25 cellular contexts compared by ENCODE assay signal in the genomic region with DNA sequence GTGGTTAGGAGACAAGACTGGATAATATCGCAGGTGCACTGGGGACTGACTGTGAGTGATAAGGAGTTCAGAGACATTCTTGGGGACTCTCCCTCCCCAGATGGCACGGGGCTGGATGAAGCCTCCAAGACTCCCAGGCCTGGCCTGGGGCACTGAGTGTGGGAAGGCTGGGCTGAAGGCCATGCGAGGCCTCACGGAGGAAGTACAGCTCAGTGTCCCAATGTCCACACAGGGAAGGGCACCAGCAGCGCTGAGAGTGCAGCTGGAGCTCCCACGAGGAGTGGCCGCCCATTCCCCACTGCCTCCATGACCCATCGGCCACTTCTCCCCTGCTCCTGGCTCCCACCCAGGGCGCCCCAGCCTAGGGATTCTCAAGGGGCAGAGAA. TPM values are rescaled to one million over a fixed set of nuclear protein-coding genes. Genes with fewer than 3 reads are reported as not detected.
A peak's percentile ranks its signal among the peaks of the same experiment; 100 is the strongest.
DNase-seq lines count a peak whose midpoint lies in the region; ATAC-seq and TF ChIP-seq lines count a peak whose summit lies in the region.
"Had no signal": no experiment of that assay in that cellular context is flagged by ENCODE, and none has a peak within 500 bp of the region (broad histone marks: within the 10 kb centered on the region; RNA-seq: fewer than 3 reads in every experiment).

No MANE protein-coding gene starts in this region.

- H3K4me1 ChIP-seq in Caco-2: peaks cover 22% of the 10 kb centered on the region
- H3K4me1 ChIP-seq in adipocyte (ENCODE audit: control insufficient read depth, insufficient read depth, low read length): peaks cover 16% of the 10 kb centered on the region
- H3K4me1 ChIP-seq in osteoblast (ENCODE audit: insufficient read depth, low read length): peaks cover 16% of the 10 kb centered on the region
- H3K4me1 ChIP-seq: body of pancreas, left ventricle myocardium inferior, neural progenitor cell, spleen had no signal

- H3K27ac ChIP-seq in osteoblast (ENCODE audit: low read depth, low read length) (peak overlapping the region; percentile 71), caudate nucleus (ENCODE audit: low read depth, low read length) (no peak overlapping the region)
- H3K27ac ChIP-seq: body of pancreas, coronary artery, left ventricle myocardium inferior, neural progenitor cell, spleen had no signal

- no peak overlapping the region for H3K4me3 ChIP-seq in Caco-2 (ENCODE audit: low read depth, low read length)
- H3K4me3 ChIP-seq in adipocyte (ENCODE audit: low read length): no peak overlapping the region
- no peak overlapping the region for H3K4me3 ChIP-seq in osteoblast (ENCODE audit: insufficient read depth, low read length)
- H3K4me3 ChIP-seq: body of pancreas, coronary artery, HAP-1, left ventricle myocardium inferior, mucosa of descending colon, neural progenitor cell, spleen had no signal

- H3K9me3 ChIP-seq in Caco-2: no peaks in the 10 kb centered on the region
- H3K9me3 ChIP-seq in adipocyte (ENCODE audit: control insufficient read depth, low read length): no peaks in the 10 kb centered on the region
- H3K9me3 ChIP-seq in osteoblast (ENCODE audit: low read depth, low read length): no peaks in the 10 kb centered on the region
- H3K9me3 ChIP-seq: body of pancreas, HAP-1, left ventricle myocardium inferior, mucosa of descending colon, spleen had no signal

- H3K36me3 ChIP-seq in Caco-2 (ENCODE audit: control insufficient read depth, insufficient read depth, low read length): no peaks in the 10 kb centered on the region
- no peaks in the 10 kb centered on the region for H3K36me3 ChIP-seq in adipocyte (ENCODE audit: control insufficient read depth, insufficient read depth, low read length, severe bottlenecking)
- no peaks in the 10 kb centered on the region for H3K36me3 ChIP-seq in osteoblast (ENCODE audit: insufficient read depth, low read length)
- H3K36me3 ChIP-seq: HAP-1, left ventricle myocardium inferior, neural progenitor cell, spleen had no signal

- no TSS peak for BruUV-seq in Caco-2 (replicated peaks; lab: Mats Ljungman, UMichigan)

- CTCF ChIA-PET in Caco-2 (lab: Charles Lee): interaction anchor here (1.3 to 1.6 kb wide), 2 partner anchors 67 to 89 kb away, joined by 3 to 5 read pairs; a partner anchor contains a TSS
- CTCF ChIA-PET in activated CD8-positive, alpha-beta T cell treated with anti-CD3 and anti-CD28 coated beads, Interleukin-2, amount 10 ng/mL, durations not matched to agents 7 days and 5 days (lab: Charles Lee): no interaction called here

- TF ChIP-seq CTCF in Caco-2 (IDR thresholded peaks at IDR 0.05; ENCODE audit: insufficient read depth in 1 of 2, low read depth in 1 of 2, low read length in 1 of 2, severe bottlenecking in 1 of 2, unreplicated experiment in 1 of 2) (no peak), HFFc6 (IDR thresholded peaks at IDR 0.05) (no peak), osteoblast (IDR thresholded peaks at IDR 0.05; ENCODE audit: extremely low read depth, low read depth, low read length) (no peak)

- intact Hi-C loops in Caco-2 (cut with micrococcal nuclease; ENCODE audit: unreplicated experiment): no loop called here

- no peak overlapping the region for H3K4me3 Mint-ChIP-seq in Caco-2 (ENCODE audit: unreplicated experiment)
- H3K4me3 Mint-ChIP-seq in HFFc6: peak overlapping the region; percentile 45; the same call in 1 of the 2 replicates
- H3K4me3 Mint-ChIP-seq in activated CD8-positive, alpha-beta T cell treated with anti-CD3 and anti-CD28 coated beads, Interleukin-2, amount 10 ng/mL, durations not matched to agents 7 days and 5 days: no peak overlapping the region
- H3K4me3 Mint-ChIP-seq: activated naive CD8-positive, alpha-beta T cell treated with anti-CD3 and anti-CD28 coated beads, Interleukin-2, amount 10 ng/mL, durations not matched to agents 7 days and 5 days; CD4-positive, CD25-positive, alpha-beta regulatory T cell; neural progenitor cell had no signal

- H3K27me3 ChIP-seq in Caco-2 (replicated peaks; ENCODE audit: control insufficient read depth, insufficient read depth, low read length) (no peaks in the 10 kb centered on the region), adipocyte (replicated peaks; ENCODE audit: control insufficient read depth, insufficient read depth, low read length) (peaks cover 5% of the 10 kb centered on the region), osteoblast (ENCODE audit: insufficient read depth, low read length) (no peaks in the 10 kb centered on the region)
- H3K27me3 ChIP-seq: body of pancreas, neural progenitor cell had no signal

- no peak overlapping the region for H2AFZ ChIP-seq in osteoblast (ENCODE audit: low read length)
- H2AFZ ChIP-seq: neural progenitor cell had no signal

- H3K4me1 Mint-ChIP-seq in Caco-2 (ENCODE audit: low read depth, unreplicated experiment) (peaks cover 28% of the 10 kb centered on the region), HFFc6 (ENCODE audit: low read depth) (peaks cover 29% of the 10 kb centered on the region)
- H3K4me1 Mint-ChIP-seq in activated CD8-positive, alpha-beta T cell treated with anti-CD3 and anti-CD28 coated beads, Interleukin-2, amount 10 ng/mL, durations not matched to agents 7 days and 5 days (ENCODE audit: low read depth): peaks cover 4% of the 10 kb centered on the region

- H3K4me2 ChIP-seq in osteoblast (ENCODE audit: insufficient read depth, low read length): no peak overlapping the region
- H3K4me2 ChIP-seq: neural progenitor cell had no signal

- H3K27me3 Mint-ChIP-seq in Caco-2 (ENCODE audit: insufficient read depth, unreplicated experiment) (no peaks in the 10 kb centered on the region), HFFc6 (ENCODE audit: insufficient read depth) (peaks cover 4% of the 10 kb centered on the region)
- H3K27me3 Mint-ChIP-seq in activated CD8-positive, alpha-beta T cell treated with anti-CD3 and anti-CD28 coated beads, Interleukin-2, amount 10 ng/mL, durations not matched to agents 7 days and 5 days (ENCODE audit: low read depth): peaks cover 11% of the 10 kb centered on the region

- H3K27ac Mint-ChIP-seq in Caco-2 (ENCODE audit: unreplicated experiment) (peak overlapping the region; percentile 74), HFFc6 (peak overlapping the region; percentile 91)
- no peak overlapping the region for H3K27ac Mint-ChIP-seq in activated CD8-positive, alpha-beta T cell treated with anti-CD3 and anti-CD28 coated beads, Interleukin-2, amount 10 ng/mL, durations not matched to agents 7 days and 5 days
- H3K27ac Mint-ChIP-seq: activated naive CD8-positive, alpha-beta T cell treated with anti-CD3 and anti-CD28 coated beads, Interleukin-2, amount 10 ng/mL, durations not matched to agents 7 days and 5 days; activated T-helper 2 cell treated with anti-CD3 and anti-CD28 coated beads, Interferon-gamma antibody, Interleukin-2, Interleukin-4, amounts not matched to agents 10 μg/mL and 5 μg/mL and 100 μg/mL, durations not matched to agents 14 hours and 24 hours and 36 hours; CD4-positive, CD25-positive, alpha-beta regulatory T cell; neural progenitor cell had no signal

- H3K9me3 Mint-ChIP-seq in Caco-2 (ENCODE audit: unreplicated experiment): no peaks in the 10 kb centered on the region
- H3K9me3 Mint-ChIP-seq in HFFc6: no peaks in the 10 kb centered on the region
- no peaks in the 10 kb centered on the region for H3K9me3 Mint-ChIP-seq in activated CD8-positive, alpha-beta T cell treated with anti-CD3 and anti-CD28 coated beads, Interleukin-2, amount 10 ng/mL, durations not matched to agents 7 days and 5 days (ENCODE audit: insufficient read depth)
- H3K9me3 Mint-ChIP-seq: activated naive CD8-positive, alpha-beta T cell treated with anti-CD3 and anti-CD28 coated beads, Interleukin-2, amount 10 ng/mL, durations not matched to agents 7 days and 5 days; activated T-helper 2 cell treated with anti-CD3 and anti-CD28 coated beads, Interferon-gamma antibody, Interleukin-2, Interleukin-4, amounts not matched to agents 10 μg/mL and 5 μg/mL and 100 μg/mL, durations not matched to agents 14 hours and 24 hours and 36 hours; CD4-positive, CD25-positive, alpha-beta regulatory T cell; neural progenitor cell had no signal

- H3K36me3 Mint-ChIP-seq in Caco-2 (ENCODE audit: insufficient read depth, unreplicated experiment): peaks cover 6% of the 10 kb centered on the region
- no peaks in the 10 kb centered on the region; the same call in 1 of the 2 replicates for H3K36me3 Mint-ChIP-seq in HFFc6 (ENCODE audit: low read depth)
- no peaks in the 10 kb centered on the region for H3K36me3 Mint-ChIP-seq in activated CD8-positive, alpha-beta T cell treated with anti-CD3 and anti-CD28 coated beads, Interleukin-2, amount 10 ng/mL, durations not matched to agents 7 days and 5 days (ENCODE audit: low read depth)
- H3K36me3 Mint-ChIP-seq: activated naive CD8-positive, alpha-beta T cell treated with anti-CD3 and anti-CD28 coated beads, Interleukin-2, amount 10 ng/mL, durations not matched to agents 7 days and 5 days; neural progenitor cell had no signal

- peak overlapping the region; percentile 13 for H3K9ac ChIP-seq in adipocyte (ENCODE audit: low read length)
- H3K9ac ChIP-seq: neural progenitor cell had no signal

- DNase-seq in Caco-2: no peak
- no peak for DNase-seq in HFFc6
- DNase-seq in adipocyte (ENCODE audit: low read depth): peak; percentile 22
- peak; percentile 85 for DNase-seq in osteoblast (ENCODE audit: insufficient read length, low spot score, missing footprints)
- no peak for DNase-seq in activated CD8-positive, alpha-beta T cell treated with anti-CD3 and anti-CD28 coated beads, Interleukin-2, amount 10 ng/mL, durations not matched to agents 7 days and 5 days
- no peak for DNase-seq in caudate nucleus (lab: John Stamatoyannopoulos, UW)
- DNase-seq in ureter (ENCODE audit: low spot score): no peak
- DNase-seq in NCI-H1048 (lab: John Stamatoyannopoulos, UW): no peak
- DNase-seq: activated CD4-positive, alpha-beta T cell treated with anti-CD3 and anti-CD28 coated beads for 1 hour; activated naive CD8-positive, alpha-beta T cell treated with anti-CD3 and anti-CD28 coated beads, Interleukin-2, amount 10 ng/mL, durations not matched to agents 7 days and 5 days; body of pancreas; CD4-positive, CD25-positive, alpha-beta regulatory T cell; DMS 273 treated with DMSO at 0.1 percent for 48 hours; left ventricle myocardium inferior; mucosa of descending colon; NK-92 treated with Interleukin-12 subunit alpha and Interleukin-12 subunit beta, amount 100 ng/mL, for 24 hours; RPMI8226; spleen; substantia nigra had no signal

- POLR2A ChIA-PET in Caco-2 (lab: Charles Lee): interaction anchor here (0.6 kb wide), 1 partner anchor 389 kb away, joined by 6 read pairs; no protein-coding TSS in a partner anchor
- POLR2A ChIA-PET in activated CD8-positive, alpha-beta T cell treated with anti-CD3 and anti-CD28 coated beads, Interleukin-2, amount 10 ng/mL, durations not matched to agents 7 days and 5 days (lab: Charles Lee): no interaction called here

- no peak for ATAC-seq in activated CD8-positive, alpha-beta T cell treated with anti-CD3 and anti-CD28 coated beads, Interleukin-2, amount 10 ng/mL, durations not matched to agents 7 days and 5 days
- ATAC-seq: body of pancreas had no signal

- no peaks in the 10 kb centered on the region for H4K20me1 ChIP-seq in osteoblast (ENCODE audit: insufficient read depth, low read length)

- no peaks in the 10 kb centered on the region for H3K79me2 ChIP-seq in osteoblast (ENCODE audit: insufficient read depth, low read length)

RNA-seq across cellular contexts. Expression of a gene that starts 6.5 kb away (rescaled TPM):
- total RNA-seq in Caco-2 (2022): 0.44 and 0.48 TPM in 2 replicates
- total RNA-seq in HFFc6 (2021; fragmentation: NEBNext Ultra II Directional; extraction: Animal tissue kit (Norgen Biotek cat#: 25700)): under 1 TPM; 0.18 to 0.35 (median 0.24) TPM
- 0.36 TPM in 1 of 2 replicates, not detected in the other for total RNA-seq in osteoblast
- under 1 TPM; 0.34 to 0.44 TPM for total RNA-seq in activated CD8-positive, alpha-beta T cell treated with anti-CD3 and anti-CD28 coated beads, Interleukin-2, amount 10 ng/mL, durations not matched to agents 7 days and 5 days
- total RNA-seq in ureter: 1.8 TPM
- total RNA-seq: activated naive CD8-positive, alpha-beta T cell treated with anti-CD3 and anti-CD28 coated beads, Interleukin-2, amount 10 ng/mL, durations not matched to agents 7 days and 5 days; body of pancreas; HT1080; LHCN-M2 had no signal

RNA-seq across cellular contexts. Expression of a gene that starts 30.8 kb away (rescaled TPM):
- total RNA-seq in Caco-2 (2022) (10.4 and 13.0 TPM in 2 replicates), osteoblast (8.3 and 9.1 TPM in 2 replicates), ureter (13.6 TPM)
- 10 to 100 TPM; 12.0 to 19.4 (median 13.5) TPM for total RNA-seq in HFFc6 (2021; fragmentation: NEBNext Ultra II Directional; extraction: Animal tissue kit (Norgen Biotek cat#: 25700))
- total RNA-seq in activated CD8-positive, alpha-beta T cell treated with anti-CD3 and anti-CD28 coated beads, Interleukin-2, amount 10 ng/mL, durations not matched to agents 7 days and 5 days: 10 to 100 TPM; 23.2 to 24.1 TPM

RNA-seq across cellular contexts. Expression of a gene that starts 33.2 kb away (rescaled TPM):
- total RNA-seq in Caco-2 (2022): 3.2 and 3.7 TPM in 2 replicates
- total RNA-seq in HFFc6 (2021; fragmentation: NEBNext Ultra II Directional; extraction: Animal tissue kit (Norgen Biotek cat#: 25700)): 1 to 10 TPM; 4.0 to 6.9 (median 5.2) TPM
- 2.7 and 3.3 TPM in 2 replicates for total RNA-seq in osteoblast
- 1 to 10 TPM; 3.2 to 3.4 TPM for total RNA-seq in activated CD8-positive, alpha-beta T cell treated with anti-CD3 and anti-CD28 coated beads, Interleukin-2, amount 10 ng/mL, durations not matched to agents 7 days and 5 days
- total RNA-seq in ureter: 4.1 TPM

RNA-seq across cellular contexts. Expression of a gene that starts 59.8 kb away (rescaled TPM):
- 183 and 184 TPM in 2 replicates for total RNA-seq in Caco-2 (2022)
- 100 to 1,000 TPM; 112 to 139 (median 126) TPM for total RNA-seq in HFFc6 (2021; fragmentation: NEBNext Ultra II Directional; extraction: Animal tissue kit (Norgen Biotek cat#: 25700))
- 96.6 and 109 TPM in 2 replicates for total RNA-seq in osteoblast
- 10 to 100 TPM; 94.6 to 96.2 TPM for total RNA-seq in activated CD8-positive, alpha-beta T cell treated with anti-CD3 and anti-CD28 coated beads, Interleukin-2, amount 10 ng/mL, durations not matched to agents 7 days and 5 days
- 70.5 TPM for total RNA-seq in ureter

Comparison
In these comparisons a context has a peak if more than half of its experiments do, and no peak if none do; other contexts are left out.
1. DNase-seq: peak in adipocyte (single experiment) and osteoblast (single experiment); none in Caco-2 (0 of 2), HFFc6 (single experiment), activated CD8-positive, alpha-beta T cell treated with anti-CD3 and anti-CD28 coated beads, Interleukin-2, amount 10 ng/mL, durations not matched to agents 7 days and 5 days (single experiment), caudate nucleus (0 of 61), ureter (single experiment) and NCI-H1048 (single experiment).